Comparison of ENCODE assay signal across 12 cellular contexts in genomic region chr15:93048759-93049161, GRCh38. TPM values are rescaled to one million over a fixed set of nuclear protein-coding genes. Genes with fewer than 3 reads are reported as not detected.
DNase-seq lines count a peak whose midpoint lies in the region; ATAC-seq and TF ChIP-seq lines count a peak whose summit lies in the region.
"Had no signal": no experiment of that assay in that cellular context is flagged by ENCODE, and none has a peak within 500 bp of the region (broad histone marks: within the 10 kb centered on the region; RNA-seq: fewer than 3 reads in every experiment).

No MANE protein-coding gene starts in this region.

- ATAC-seq in central memory CD8-positive, alpha-beta T cell (replicated peaks; ENCODE audit: extremely low read depth, poor library complexity, severe bottlenecking): no peak
- peak; percentile 53 for ATAC-seq in naive thymus-derived CD8-positive, alpha-beta T cell
- ATAC-seq in HG03135 (IDR thresholded peaks at IDR 0.05; ENCODE audit: unreplicated experiment) (no peak), HG03139 (IDR thresholded peaks at IDR 0.05; ENCODE audit: unreplicated experiment) (no peak)
- ATAC-seq: body of pancreas; naive thymus-derived CD4-positive, alpha-beta T cell had no signal

- H3K4me3 Mint-ChIP-seq in central memory CD8-positive, alpha-beta T cell: peak overlapping the region; percentile 53
- H3K4me3 Mint-ChIP-seq in naive thymus-derived CD8-positive, alpha-beta T cell: peak overlapping the region in 7 of 10 donors; percentile 2 to 67 (median 22)

- H3K36me3 ChIP-seq in MG63: no peaks in the 10 kb centered on the region

- DNase-seq in AG10803 (ENCODE audit: low read depth) (peak; percentile 43), MG63 (peak; percentile 78), activated gamma-delta T cell (lab: John Stamatoyannopoulos, UW) (no peak), G401 (ENCODE audit: low spot score) (no peak)
- DNase-seq in central memory CD8-positive, alpha-beta T cell (ENCODE audit: low spot score in 2 of 2): no peak
- peak in 2 of 10 donors; percentile 23 to 42 for DNase-seq in naive thymus-derived CD8-positive, alpha-beta T cell
- DNase-seq: erythroblast; naive thymus-derived CD4-positive, alpha-beta T cell; stimulated activated naive CD4-positive, alpha-beta T cell had no signal

- peaks cover 42% of the 10 kb centered on the region for H3K4me1 Mint-ChIP-seq in central memory CD8-positive, alpha-beta T cell
- H3K4me1 Mint-ChIP-seq in naive thymus-derived CD8-positive, alpha-beta T cell: peaks cover 10 to 44% (median 38%) of the 10 kb centered on the region in 4 donors

- POLR2A ChIA-PET in naive thymus-derived CD8-positive, alpha-beta T cell (lab: Charles Lee): no interaction called here

- H3K27me3 Mint-ChIP-seq in central memory CD8-positive, alpha-beta T cell: no peaks in the 10 kb centered on the region
- peaks cover 0 to 3% (median 0%) of the 10 kb centered on the region in 5 donors for H3K27me3 Mint-ChIP-seq in naive thymus-derived CD8-positive, alpha-beta T cell

- in situ Hi-C loops in G401 (cut with HindIII; ENCODE audit: low sequenced_read_pairs): no loop called here

- H3K9me3 ChIP-seq in MG63: peaks cover 5% of the 10 kb centered on the region

- H3K36me3 Mint-ChIP-seq in central memory CD8-positive, alpha-beta T cell (ENCODE audit: insufficient read depth): peaks cover 4% of the 10 kb centered on the region
- H3K36me3 Mint-ChIP-seq in naive thymus-derived CD8-positive, alpha-beta T cell: peaks cover 0 to 8% (median 6%) of the 10 kb centered on the region in 3 donors

- H3K4me3 ChIP-seq in AG10803 (ENCODE audit: low read length) (no peak overlapping the region), MG63 (no peak overlapping the region)
- H3K4me3 ChIP-seq: body of pancreas had no signal

- H3K27me3 ChIP-seq in MG63: no peaks in the 10 kb centered on the region
- H3K27me3 ChIP-seq: body of pancreas had no signal

- H3K27ac Mint-ChIP-seq in central memory CD8-positive, alpha-beta T cell (ENCODE audit: low read depth): peak overlapping the region; percentile 82
- peak overlapping the region in 8 of 10 donors; percentile 11 to 92 (median 58) for H3K27ac Mint-ChIP-seq in naive thymus-derived CD8-positive, alpha-beta T cell

- H3K9me3 Mint-ChIP-seq in central memory CD8-positive, alpha-beta T cell: peaks cover 8% of the 10 kb centered on the region
- H3K9me3 Mint-ChIP-seq in naive thymus-derived CD8-positive, alpha-beta T cell: peaks cover 0 to 13% (median 4%) of the 10 kb centered on the region in 9 donors

- TF ChIP-seq CTCF in AG10803 (conservative IDR thresholded peaks at IDR 0.05; ENCODE audit: low read length): no peak

RNA-seq across cellular contexts. Expression of gene RGMA, which starts 40.3 kb away (rescaled TPM):
- 0.47 TPM in 1 of 2 replicates, not detected in the other for total RNA-seq in MG63 (2014; rRNA removed; shearing (Covaris generic); ENCODE audit: low replicate concordance)
- total RNA-seq in naive thymus-derived CD8-positive, alpha-beta T cell: not detected
- polyA plus RNA-seq in naive thymus-derived CD8-positive, alpha-beta T cell: not detected
- 0.80 and 2.6 TPM in 2 replicates for total RNA-seq in G401 (2014; rRNA removed; shearing (Covaris generic))
- polyA plus RNA-seq: naive thymus-derived CD4-positive, alpha-beta T cell had no signal

Comparison
In these comparisons a context has a peak if more than half of its experiments do, and no peak if none do; other contexts are left out.
1. DNase-seq: peak in AG10803 (single experiment) and MG63 (single experiment); none in central memory CD8-positive, alpha-beta T cell (0 of 2), activated gamma-delta T cell (single experiment) and G401 (single experiment).
2. ATAC-seq: peak in naive thymus-derived CD8-positive, alpha-beta T cell (2 of 2); none in central memory CD8-positive, alpha-beta T cell (single experiment), HG03135 (single experiment) and HG03139 (single experiment).